In the genomic region with DNA sequence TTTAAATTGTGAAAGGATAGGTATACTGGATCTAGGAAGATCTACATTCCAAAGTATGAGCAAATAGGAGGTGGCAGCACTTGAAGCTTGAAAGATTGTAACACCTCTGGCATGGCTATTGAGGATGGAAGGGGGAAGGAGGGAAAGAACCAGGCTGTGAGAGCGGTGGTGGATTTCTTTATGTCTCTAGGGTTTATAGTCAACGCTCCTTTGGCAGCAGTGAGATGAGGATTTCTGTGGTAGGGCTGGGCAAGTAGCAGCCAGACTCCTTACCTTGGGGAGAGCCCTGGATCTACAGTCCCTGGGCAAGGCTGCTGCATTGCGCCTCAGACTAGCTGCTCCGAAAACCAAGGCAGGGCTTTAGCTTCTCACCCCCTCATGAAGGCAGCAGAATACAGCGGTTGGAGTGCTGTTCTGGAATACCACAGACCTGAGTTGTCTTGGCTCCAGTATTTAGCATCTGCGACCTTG, we compare ENCODE assay signal across 11 cellular contexts. TPM values are rescaled to one million over a fixed set of nuclear protein-coding genes. Genes with fewer than 3 reads are reported as not detected.
DNase-seq lines count a peak whose midpoint lies in the region; ATAC-seq and TF ChIP-seq lines count a peak whose summit lies in the region.
"Had no signal": no experiment of that assay in that cellular context is flagged by ENCODE, and none has a peak within 500 bp of the region (broad histone marks: within the 10 kb centered on the region; RNA-seq: fewer than 3 reads in every experiment).

No MANE protein-coding gene starts in this region.

- DNase-seq in AG08395 (ENCODE audit: low spot score) (peak; percentile 5), NB4 (ENCODE audit: low read depth) (peak; percentile 16), fibroblast of mammary gland (ENCODE audit: low read depth) (peak; percentile 68), omental fat pad (ENCODE audit: low spot score) (no peak), GM13977 (ENCODE audit: low spot score) (no peak), NCI-H2196 treated with DMSO at 0.1 percent for 48 hours (lab: John Stamatoyannopoulos, UW; ENCODE audit: unreplicated experiment) (no peak)
- DNase-seq in stimulated activated naive CD4-positive, alpha-beta T cell (lab: John Stamatoyannopoulos, UW) = no peak
- DNase-seq: activated CD8-positive, alpha-beta memory T cell treated with anti-CD3 and anti-CD28 coated beads, Interleukin-2, amount 50 U/mL, for 48 hours; effector CD4-positive, alpha-beta T cell; NCI-H69 had no signal

- no peaks in the 10 kb centered on the region for H3K36me3 ChIP-seq in muscle layer of duodenum (ENCODE audit: control insufficient read depth in 1 of 2, insufficient read depth in 2 of 2, low read length in 2 of 2)

- H3K9me3 ChIP-seq in muscle layer of duodenum (ENCODE audit: control insufficient read depth in 1 of 2, low read length in 2 of 2) = no peaks in the 10 kb centered on the region

- no peak overlapping the region for H3K4me3 ChIP-seq in NB4 (ENCODE audit: low read depth, low read length)
- H3K4me3 ChIP-seq in fibroblast of mammary gland (ENCODE audit: control insufficient read depth, low read depth, low read length) = no peak overlapping the region
- H3K4me3 ChIP-seq in muscle layer of duodenum (ENCODE audit: low read depth in 1 of 2, low read length in 2 of 2) = no peak overlapping the region

- ATAC-seq in omental fat pad (ENCODE audit: low FRiP score) = no peak

- no peaks in the 10 kb centered on the region for H3K27me3 ChIP-seq in muscle layer of duodenum (ENCODE audit: low read depth, low read length)

- H3K27ac ChIP-seq in muscle layer of duodenum (ENCODE audit: low read length) = peak overlapping the region; percentile 28

- TF ChIP-seq CTCF in NB4 (IDR thresholded peaks at IDR 0.05; ENCODE audit: low read depth, low read length) = no peak
- TF ChIP-seq CTCF in fibroblast of mammary gland (conservative IDR thresholded peaks at IDR 0.05; ENCODE audit: control insufficient read depth, insufficient read depth, low read depth, low read length) = no peak
- TF ChIP-seq CTCF in omental fat pad (IDR thresholded peaks at IDR 0.05) = no peak
- no peak for TF ChIP-seq CTCF in GM13977 (IDR thresholded peaks at IDR 0.05; ENCODE audit: extremely low read depth, insufficient read depth, missing control alignments)

- TF ChIP-seq POLR2A in NB4 (IDR thresholded peaks at IDR 0.05; ENCODE audit: extremely low read depth, insufficient read length) = no peak

- in situ Hi-C loops in GM13977 (cut with MboI; ENCODE audit: low pct_unique_long_range_greater_than_20kb, low sequenced_read_pairs, unreplicated experiment) = no loop called here

- peaks cover 8 to 36% of the 10 kb centered on the region in 2 donors for H3K4me1 ChIP-seq in muscle layer of duodenum (ENCODE audit: control insufficient read depth in 1 of 2, insufficient read depth in 2 of 2, low read length in 2 of 2)

RNA-seq across cellular contexts. Expression of gene MEF2A, which starts 53.2 kb away (rescaled TPM):
- 10 to 100 TPM; 47.8 to 74.4 (median 54.0) TPM for total RNA-seq in omental fat pad

Comparison
In these comparisons a context has a peak if more than half of its experiments do, and no peak if none do; other contexts are left out.
1. DNase-seq: peak in AG08395 (single experiment), NB4 (single experiment) and fibroblast of mammary gland (single experiment); none in omental fat pad (single experiment), GM13977 (single experiment), NCI-H2196 treated with DMSO at 0.1 percent for 48 hours (single experiment) and stimulated activated naive CD4-positive, alpha-beta T cell (0 of 6).